8 cellular contexts compared by ENCODE assay signal in genomic region chr1:154272217-154272998, GRCh38. TPM values are rescaled to one million over a fixed set of nuclear protein-coding genes. Genes with fewer than 3 reads are reported as not detected.
A peak's percentile ranks its signal among the peaks of the same experiment; 100 is the strongest.
DNase-seq lines count a peak whose midpoint lies in the region; TF ChIP-seq lines count a peak whose summit lies in the region.

HAX1 (plus strand) TSS chr1:154272629; CDS start chr1:154272724, 95 bp downstream.

- peaks cover 19% of the 10 kb centered on the region for H3F3A ChIP-seq in SK-N-SH (replicated peaks; ENCODE audit: insufficient read depth)

- H3K9me2 ChIP-seq in SK-N-SH = no peaks in the 10 kb centered on the region

- peaks cover 30 to 41% of the 10 kb centered on the region in 2 experiments for H3K36me3 ChIP-seq in SK-N-SH (replicated peaks in 1 of 2; ENCODE audit: control insufficient read depth in 1 of 2, insufficient read depth in 2 of 2, low read length in 1 of 2)
- peaks cover 43% of the 10 kb centered on the region for H3K36me3 ChIP-seq in osteoblast (ENCODE audit: insufficient read depth, low read length)
- peaks cover 24% of the 10 kb centered on the region for H3K36me3 ChIP-seq in thymus (ENCODE audit: control insufficient read depth, insufficient read depth)

- peak within 1 kb of the TSS; percentile 92 for H3K4me3 ChIP-seq in GM08714 (ENCODE audit: low read length)
- peak within 1 kb of the TSS; percentile 97 for H3K4me3 ChIP-seq in NB4 (ENCODE audit: low read depth, low read length)
- peak within 1 kb of the TSS; percentile 89 to 91 for H3K4me3 ChIP-seq in SK-N-SH (ENCODE audit: low read depth in 2 of 2, low read length in 1 of 2)
- peak within 1 kb of the TSS; percentile 96 for H3K4me3 ChIP-seq in osteoblast (ENCODE audit: insufficient read depth, low read length)
- peak within 1 kb of the TSS; percentile 79 for H3K4me3 ChIP-seq in thymus (ENCODE audit: low read length)

- TF ChIP-seq EP300 in SK-N-SH (IDR thresholded peaks at IDR 0.05; ENCODE audit: borderline replicate concordance in 1 of 2, low read depth in 1 of 2, low read length in 1 of 2) = 0 out of 4 replicates have a peak, but pooled peaks of 1 of the 2 experiments have one; percentile 2

- TF ChIP-seq RAD21 in SK-N-SH (IDR thresholded peaks at IDR 0.05; ENCODE audit: low read length) = peak; percentile 79

- TF ChIP-seq POLR2A in NB4 (IDR thresholded peaks at IDR 0.05; ENCODE audit: extremely low read depth, insufficient read length) = peak; percentile 72

- no peaks in the 10 kb centered on the region for H3K9me3 Mint-ChIP-seq in HFFc6
- H3K9me3 Mint-ChIP-seq in activated naive CD4-positive, alpha-beta T cell treated with anti-CD3 and anti-CD28 coated beads, Interleukin-2, amount 50 U/mL, for 24 hours = no peaks in the 10 kb centered on the region

- H4K20me1 ChIP-seq in SK-N-SH (ENCODE audit: insufficient read depth) = no peaks in the 10 kb centered on the region
- H4K20me1 ChIP-seq in osteoblast (ENCODE audit: insufficient read depth, low read length) = no peaks in the 10 kb centered on the region

- H3K27me3 ChIP-seq in SK-N-SH (ENCODE audit: insufficient read depth) (no peaks in the 10 kb centered on the region), osteoblast (ENCODE audit: insufficient read depth, low read length) (no peaks in the 10 kb centered on the region), thymus (ENCODE audit: control insufficient read depth, insufficient read depth) (no peaks in the 10 kb centered on the region)

- peak within 1 kb of the TSS; percentile 99 for H3K4me3 Mint-ChIP-seq in HFFc6
- H3K4me3 Mint-ChIP-seq in activated naive CD4-positive, alpha-beta T cell treated with anti-CD3 and anti-CD28 coated beads, Interleukin-2, amount 50 U/mL, for 24 hours = peak within 1 kb of the TSS; percentile 94

- H2AFZ ChIP-seq in SK-N-SH (ENCODE audit: low read depth) (peak within 1 kb of the TSS; percentile 87), osteoblast (ENCODE audit: low read length) (peak within 1 kb of the TSS; percentile 91)

- H3K27ac Mint-ChIP-seq in HFFc6 = peak within 1 kb of the TSS; percentile 96
- H3K27ac Mint-ChIP-seq in activated naive CD4-positive, alpha-beta T cell treated with anti-CD3 and anti-CD28 coated beads, Interleukin-2, amount 50 U/mL, for 24 hours = peak within 1 kb of the TSS; percentile 99

- DNase-seq in HFFc6 = peak; percentile 97
- DNase-seq in NB4 (ENCODE audit: low read depth) = peak; percentile 98
- DNase-seq in SK-N-SH = peak; percentile 89
- DNase-seq in glomerular visceral epithelial cell (ENCODE audit: extremely low spot score) = peak; percentile 98
- peak; percentile 96 for DNase-seq in osteoblast (ENCODE audit: insufficient read length, low spot score, missing footprints)

- H3K9me3 ChIP-seq in SK-N-SH = no peaks in the 10 kb centered on the region
- no peaks in the 10 kb centered on the region for H3K9me3 ChIP-seq in osteoblast (ENCODE audit: low read depth, low read length)
- no peaks in the 10 kb centered on the region for H3K9me3 ChIP-seq in thymus (ENCODE audit: control insufficient read depth)

- peaks cover 2% of the 10 kb centered on the region; the same call in 1 of the 2 replicates for H3K27me3 Mint-ChIP-seq in HFFc6 (ENCODE audit: insufficient read depth)
- no peaks in the 10 kb centered on the region for H3K27me3 Mint-ChIP-seq in activated naive CD4-positive, alpha-beta T cell treated with anti-CD3 and anti-CD28 coated beads, Interleukin-2, amount 50 U/mL, for 24 hours

- peak within 1 kb of the TSS; percentile 85 for H3K9ac ChIP-seq in SK-N-SH

- H3K27ac ChIP-seq in SK-N-SH (ENCODE audit: low read depth in 2 of 2, low read length in 1 of 2) (peak within 1 kb of the TSS; percentile 71 to 89), osteoblast (ENCODE audit: low read depth, low read length) (peak within 1 kb of the TSS; percentile 94), thymus (ENCODE audit: low read depth) (peak within 1 kb of the TSS; percentile 86)

- POLR2A ChIA-PET in SK-N-SH (lab: Yijun Ruan, JAX) = interaction anchor here (0.7 to 1.0 kb wide), 4 partner anchors 9 to 551 kb away, joined by 3 to 5 read pairs (median 4); partner anchors contain the start of gene RPS27

- H3K4me1 ChIP-seq in SK-N-SH (ENCODE audit: control insufficient read depth in 1 of 2, insufficient read depth in 2 of 2, low read depth in 1 of 2, low read length in 1 of 2) (peaks cover 0 to 9% of the 10 kb centered on the region in 2 experiments; a peak in 1 of 4 replicates), osteoblast (ENCODE audit: insufficient read depth, low read length) (peaks cover 16% of the 10 kb centered on the region), thymus (ENCODE audit: control insufficient read depth, insufficient read depth, low read length) (no peaks in the 10 kb centered on the region)

- peaks cover 15% of the 10 kb centered on the region; the same call in 1 of the 2 replicates for H3K79me2 ChIP-seq in SK-N-SH (ENCODE audit: insufficient read depth)
- peaks cover 14% of the 10 kb centered on the region for H3K79me2 ChIP-seq in osteoblast (ENCODE audit: insufficient read depth, low read length)

- peak; percentile 84 for TF ChIP-seq CTCF in HFFc6 (IDR thresholded peaks at IDR 0.05)
- peak; percentile 52 for TF ChIP-seq CTCF in NB4 (IDR thresholded peaks at IDR 0.05; ENCODE audit: low read depth, low read length)
- TF ChIP-seq CTCF in SK-N-SH (IDR thresholded peaks at IDR 0.05) = peak; percentile 97
- TF ChIP-seq CTCF in osteoblast (IDR thresholded peaks at IDR 0.05; ENCODE audit: extremely low read depth, low read depth, low read length) = peak; percentile 85

- peaks cover 26% of the 10 kb centered on the region for H3K36me3 Mint-ChIP-seq in HFFc6 (ENCODE audit: low read depth)
- H3K36me3 Mint-ChIP-seq in activated naive CD4-positive, alpha-beta T cell treated with anti-CD3 and anti-CD28 coated beads, Interleukin-2, amount 50 U/mL, for 24 hours = peaks cover 22% of the 10 kb centered on the region

- peak within 1 kb of the TSS; percentile 87 for H3K4me2 ChIP-seq in SK-N-SH
- H3K4me2 ChIP-seq in osteoblast (ENCODE audit: insufficient read depth, low read length) = peak within 1 kb of the TSS; percentile 95

- WGBS in SK-N-SH (ENCODE audit: low lambda C conversion rate) = under 1% methylated on average over 36 of the region's 47 CpGs
- under 1% methylated on average over 47 of the region's 47 CpGs for WGBS in thymus

- CTCF ChIA-PET in SK-N-SH (lab: Yijun Ruan, JAX) = interaction anchor here (0.6 to 5.0 kb wide), 26 partner anchors 8 to 330 kb away, joined by 3 to 49 read pairs (median 4); partner anchors contain the start of genes ATP8B2 and TPM3

- peaks cover 30% of the 10 kb centered on the region for H3K4me1 Mint-ChIP-seq in HFFc6 (ENCODE audit: low read depth)
- H3K4me1 Mint-ChIP-seq in activated naive CD4-positive, alpha-beta T cell treated with anti-CD3 and anti-CD28 coated beads, Interleukin-2, amount 50 U/mL, for 24 hours = peaks cover 40% of the 10 kb centered on the region

TF ChIP-seq in SK-N-SH, 30 proteins besides CTCF, POLR2A, EP300 and RAD21 (continues in another document):
- TF ChIP-seq MEF2A (IDR thresholded peaks at IDR 0.05; ENCODE audit: borderline replicate concordance, low read depth) (peak; percentile 36; the same call in 1 of the 2 replicates), RCOR1 (IDR thresholded peaks at IDR 0.05; ENCODE audit: low read length) (no peak), POLR2AphosphoS5 (IDR thresholded peaks at IDR 0.05; ENCODE audit: low read depth, low read length) (peak; percentile 75; the same call in 1 of the 2 replicates), SIN3A (IDR thresholded peaks at IDR 0.05; ENCODE audit: borderline replicate concordance, low read depth, low read length) (no peak), CHD2 (IDR thresholded peaks at IDR 0.05; ENCODE audit: low read length, partially characterized antibody) (peak; percentile 72), JUND (IDR thresholded peaks at IDR 0.05) (no peak), RXRA (IDR thresholded peaks at IDR 0.05; ENCODE audit: borderline replicate concordance, low read depth) (no peak), EZH2phosphoT487 (IDR thresholded peaks at IDR 0.05; ENCODE audit: borderline replicate concordance, low read depth) (no peak), SMC3 (IDR thresholded peaks at IDR 0.05; ENCODE audit: low read depth, low read length) (peak; percentile 59), TAF1 (IDR thresholded peaks at IDR 0.05; ENCODE audit: borderline replicate concordance, low read depth, low read length) (peak; percentile 64), FOXM1 (IDR thresholded peaks at IDR 0.05; ENCODE audit: low read depth) (no peak), FOSL2 (IDR thresholded peaks at IDR 0.05; ENCODE audit: borderline replicate concordance, low read depth) (no peak), USF1 (IDR thresholded peaks at IDR 0.05; ENCODE audit: borderline replicate concordance, low read depth) (no peak), GABPA (IDR thresholded peaks at IDR 0.05; ENCODE audit: low read depth) (no peak; the same call in none of the 2 replicates), YY1 (IDR thresholded peaks at IDR 0.05; ENCODE audit: low read depth) (peak; percentile 67; the same call in 1 of the 2 replicates), TCF12 (IDR thresholded peaks at IDR 0.05) (no peak)

RNA-seq across cellular contexts. Expression of gene HAX1, which starts in this region (rescaled TPM):
- 100 to 1,000 TPM; 107 to 119 (median 110) TPM for total RNA-seq in HFFc6 (2021; fragmentation: NEBNext Ultra II Directional; extraction: Animal tissue kit (Norgen Biotek cat#: 25700))
- polyA plus RNA-seq in SK-N-SH (2012; rRNA removed) (74.1 and 106 TPM in 2 replicates), thymus (113 TPM)
- polyA plus RNA-seq in SK-N-SH (2012; cell fraction: cytosol; rRNA removed) = 69.9 and 85.7 TPM in 2 replicates
- 88.9 and 96.0 TPM in 2 replicates for polyA plus RNA-seq in SK-N-SH (2012; cell fraction: nucleus; rRNA removed)
- total RNA-seq in osteoblast = 149 and 152 TPM in 2 replicates

Comparison
In these comparisons a context has a peak if more than half of its experiments do, and no peak if none do; other contexts are left out.
1. Peak in every context shown above with its lines: DNase-seq, H3K4me3 ChIP-seq and H3K27ac ChIP-seq.